In the genomic region with DNA sequence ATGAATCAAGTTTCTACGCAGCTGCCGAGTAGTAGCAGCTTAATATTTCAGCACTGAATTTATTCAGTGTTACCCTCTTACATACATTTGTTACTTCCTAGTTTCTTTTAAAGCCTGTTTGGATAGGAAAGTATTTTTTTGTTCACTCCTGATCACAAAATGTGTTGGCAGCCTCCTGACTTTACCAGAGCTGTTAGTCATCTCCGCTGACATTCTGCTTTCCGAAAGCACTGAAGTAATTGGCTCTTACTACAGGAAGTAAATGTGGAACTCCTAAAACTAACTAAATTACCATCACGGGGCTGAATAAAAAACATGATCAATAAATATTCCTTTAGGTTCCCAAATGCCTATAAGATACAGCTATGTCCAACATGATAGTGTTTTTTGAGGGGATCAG, we compare ENCODE assay signal across 8 cellular contexts.
A peak's percentile ranks its signal among the peaks of the same experiment; 100 is the strongest.
DNase-seq lines count a peak whose midpoint lies in the region; ATAC-seq and TF ChIP-seq lines count a peak whose summit lies in the region.

No MANE protein-coding gene starts in this region.

- CTCF ChIA-PET in activated CD8-positive, alpha-beta T cell treated with anti-CD3 and anti-CD28 coated beads for 36 hours (lab: Charles Lee) = interaction anchor here (0.8 to 3.6 kb wide), 9 partner anchors 9 to 41 kb away, joined by 3 to 21 read pairs (median 4); no protein-coding TSS in a partner anchor

- H3K4me1 Mint-ChIP-seq in activated CD8-positive, alpha-beta T cell treated with anti-CD3 and anti-CD28 coated beads for 36 hours (ENCODE audit: low read depth) = peaks cover 47% of the 10 kb centered on the region

- intact Hi-C loops in activated CD8-positive, alpha-beta T cell treated with anti-CD3 and anti-CD28 coated beads for 36 hours (cut with micrococcal nuclease) = no loop called here
- intact Hi-C loops in left ventricle myocardium superior (cut with micrococcal nuclease) (no loop called here), tibial artery (cut with DNase I; ENCODE audit: low total_unique reads) (no loop called here)

- H3K36me3 Mint-ChIP-seq in activated CD8-positive, alpha-beta T cell treated with anti-CD3 and anti-CD28 coated beads for 36 hours (ENCODE audit: low read depth) = peaks cover 5% of the 10 kb centered on the region

- H3K27me3 ChIP-seq in tibial artery = no peaks in the 10 kb centered on the region

- H3K4me3 Mint-ChIP-seq in activated CD8-positive, alpha-beta T cell treated with anti-CD3 and anti-CD28 coated beads for 36 hours = peak overlapping the region; percentile 54

- POLR2A ChIA-PET in activated CD8-positive, alpha-beta T cell treated with anti-CD3 and anti-CD28 coated beads for 36 hours (lab: Charles Lee) = interaction anchor here (1.3 to 1.4 kb wide), 2 partner anchors 11 to 18 kb away, joined by 3 to 5 read pairs; no protein-coding TSS in a partner anchor

- no peak for TF ChIP-seq CTCF in activated CD8-positive, alpha-beta T cell treated with anti-CD3 and anti-CD28 coated beads for 36 hours (IDR thresholded peaks at IDR 0.05)
- TF ChIP-seq CTCF in tibial artery (IDR thresholded peaks at IDR 0.05) = no peak

- no peaks in the 10 kb centered on the region for H3K27me3 Mint-ChIP-seq in activated CD8-positive, alpha-beta T cell treated with anti-CD3 and anti-CD28 coated beads for 36 hours

- peak overlapping the region; percentile 90 for H3K27ac Mint-ChIP-seq in activated CD8-positive, alpha-beta T cell treated with anti-CD3 and anti-CD28 coated beads for 36 hours

- no peaks in the 10 kb centered on the region for H3K9me3 Mint-ChIP-seq in activated CD8-positive, alpha-beta T cell treated with anti-CD3 and anti-CD28 coated beads for 36 hours

- peak overlapping the region; percentile 24 to 29 for H3K4me3 ChIP-seq in tibial artery

- peak; percentile 36 for DNase-seq in AG08396 (ENCODE audit: low spot score)
- peak; percentile 54 for DNase-seq in activated CD8-positive, alpha-beta T cell treated with anti-CD3 and anti-CD28 coated beads for 36 hours
- no peak for DNase-seq in left ventricle myocardium superior
- peak in 1 of 2 donors; percentile 29 for DNase-seq in tibial artery
- DNase-seq in G401 (ENCODE audit: low spot score) = no peak

- ATAC-seq in GM21619 (IDR thresholded peaks at IDR 0.05; ENCODE audit: unreplicated experiment) (peak; percentile 49), left ventricle myocardium superior (peak; percentile 63), HG02870 (IDR thresholded peaks at IDR 0.05; ENCODE audit: unreplicated experiment) (no peak), GM19455 (IDR thresholded peaks at IDR 0.05; ENCODE audit: unreplicated experiment) (no peak)
- ATAC-seq in activated CD8-positive, alpha-beta T cell treated with anti-CD3 and anti-CD28 coated beads for 36 hours = peak; percentile 83

- no peaks in the 10 kb centered on the region for H3K36me3 ChIP-seq in tibial artery

- peak overlapping the region; percentile 46 to 48 for H3K27ac ChIP-seq in tibial artery

- H3K4me1 ChIP-seq in tibial artery = peaks cover 0 to 31% (median 5%) of the 10 kb centered on the region in 4 donors

- no peaks in the 10 kb centered on the region for H3K9me3 ChIP-seq in tibial artery

- in situ Hi-C loops in G401 (cut with HindIII; ENCODE audit: low sequenced_read_pairs) = no loop called here

Comparison
In these comparisons a context has a peak if more than half of its experiments do, and no peak if none do; other contexts are left out.
1. DNase-seq: peak in AG08396 (single experiment) and activated CD8-positive, alpha-beta T cell treated with anti-CD3 and anti-CD28 coated beads for 36 hours (single experiment); none in left ventricle myocardium superior (single experiment) and G401 (single experiment).
2. ATAC-seq: peak in GM21619 (single experiment), activated CD8-positive, alpha-beta T cell treated with anti-CD3 and anti-CD28 coated beads for 36 hours (single experiment) and left ventricle myocardium superior (single experiment); none in HG02870 (single experiment) and GM19455 (single experiment).